Comparison of ENCODE assay signal across 13 cellular contexts in the genomic region with DNA sequence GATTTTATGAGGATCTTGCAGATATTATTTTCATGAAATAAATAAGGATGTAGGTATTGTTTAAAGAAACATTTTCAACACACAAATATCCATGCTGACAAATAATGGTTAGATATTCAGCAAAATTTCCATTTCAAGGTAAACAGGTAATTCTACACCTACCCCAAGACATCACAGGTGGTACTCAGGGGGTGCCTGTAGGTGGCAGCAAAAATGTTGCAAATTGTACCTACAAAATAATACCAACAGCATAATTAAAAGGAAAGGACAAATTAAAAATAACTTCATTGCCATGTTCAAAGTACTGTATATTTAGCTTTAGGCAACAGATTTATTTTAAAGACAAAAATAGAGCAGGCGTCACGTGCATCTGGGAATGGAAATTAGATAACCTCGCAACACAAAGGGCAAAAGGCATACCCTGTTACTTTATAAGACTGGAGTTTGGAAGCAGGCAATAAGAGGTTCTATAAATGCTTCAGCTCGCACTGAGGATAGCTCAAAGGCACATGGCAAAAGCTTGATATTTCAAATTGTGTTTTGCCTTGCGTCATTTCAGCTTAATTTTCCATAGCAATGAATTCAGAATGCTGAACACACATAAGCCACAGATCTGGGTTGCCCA.
A peak's percentile ranks its signal among the peaks of the same experiment; 100 is the strongest.
DNase-seq lines count a peak whose midpoint lies in the region; ATAC-seq and TF ChIP-seq lines count a peak whose summit lies in the region.
"Had no signal": no experiment of that assay in that cellular context is flagged by ENCODE, and none has a peak within 500 bp of the region (broad histone marks: within the 10 kb centered on the region; RNA-seq: fewer than 3 reads in every experiment).

No MANE protein-coding gene starts in this region.

- TF ChIP-seq CTCF in fibroblast of mammary gland (conservative IDR thresholded peaks at IDR 0.05; ENCODE audit: control insufficient read depth, insufficient read depth, low read depth, low read length), result peak; percentile 16

- DNase-seq in NCI-H82 (lab: John Stamatoyannopoulos, UW), result peak; percentile 6
- DNase-seq in NCI-H82 treated with DMSO at 0.1 percent for 48 hours (lab: John Stamatoyannopoulos, UW; ENCODE audit: unreplicated experiment), result no peak
- DNase-seq in NCI-H524 treated with DMSO at 0.1 percent for 48 hours (lab: John Stamatoyannopoulos, UW), result peak; percentile 5
- no peak for DNase-seq in fibroblast of mammary gland (ENCODE audit: low read depth)
- DNase-seq in renal cortical epithelial cell (ENCODE audit: low read depth), result peak; percentile 1
- DNase-seq in COLO668 (lab: John Stamatoyannopoulos, UW; ENCODE audit: unreplicated experiment), result no peak
- DNase-seq: activated naive CD4-positive, alpha-beta T cell treated with anti-CD3 and anti-CD28 coated beads, Interleukin-2, amount 10 ng/mL, durations not matched to agents 7 days and 5 days; NCI-H2029 treated with DMSO at 0.1 percent for 48 hours; stimulated activated CD4-positive, alpha-beta T cell treated with anti-CD3 and anti-CD28 coated beads, Interleukin-12 subunit alpha, Interleukin-12 subunit beta, amount 100 ng/mL, for 4 hours; stimulated activated CD8-positive, alpha-beta memory T cell treated with anti-CD3 and anti-CD28 coated beads, Interleukin-4, amount 100 ng/mL, for 48 hours; T-cell had no signal

- no peak overlapping the region for H3K4me3 ChIP-seq in fibroblast of mammary gland (ENCODE audit: control insufficient read depth, low read depth, low read length)

- ATAC-seq in HG02678 (IDR thresholded peaks at IDR 0.05; ENCODE audit: unreplicated experiment) (no peak), HG02973 (IDR thresholded peaks at IDR 0.05; ENCODE audit: unreplicated experiment) (no peak)
- ATAC-seq: T-cell had no signal

Comparison
In these comparisons a context has a peak if more than half of its experiments do, and no peak if none do; other contexts are left out.
1. DNase-seq: peak in NCI-H82 (single experiment), NCI-H524 treated with DMSO at 0.1 percent for 48 hours (single experiment) and renal cortical epithelial cell (single experiment); none in NCI-H82 treated with DMSO at 0.1 percent for 48 hours (single experiment), fibroblast of mammary gland (single experiment) and COLO668 (single experiment).